Comparison of ENCODE assay signal across 17 cellular contexts in genomic region chr9:86349271-86349670, GRCh38. TPM values are rescaled to one million over a fixed set of nuclear protein-coding genes. Genes with fewer than 3 reads are reported as not detected.
DNase-seq lines count a peak whose midpoint lies in the region; ATAC-seq and TF ChIP-seq lines count a peak whose summit lies in the region.
"Had no signal": no experiment of that assay in that cellular context is flagged by ENCODE, and none has a peak within 500 bp of the region (broad histone marks: within the 10 kb centered on the region; RNA-seq: fewer than 3 reads in every experiment).

No MANE protein-coding gene starts in this region.

- peaks cover 44% of the 10 kb centered on the region for H4K20me1 ChIP-seq in PC-9 (ENCODE audit: insufficient read depth)

- CTCF ChIA-PET in PC-9 (lab: Charles Lee): no interaction called here

- no peaks in the 10 kb centered on the region for H3K27me3 ChIP-seq in PC-9 (ENCODE audit: insufficient read depth, low read depth)
- H3K27me3 ChIP-seq: gastrocnemius medialis had no signal

- no peaks in the 10 kb centered on the region for H3K9me3 Mint-ChIP-seq in activated naive CD8-positive, alpha-beta T cell (ENCODE audit: low read depth)
- H3K9me3 Mint-ChIP-seq in activated naive CD8-positive, alpha-beta T cell treated with anti-CD3 and anti-CD28 coated beads, Interleukin-2, amount 50 U/mL, for 24 hours: peaks cover 5% of the 10 kb centered on the region

- no TSS peak for BruUV-seq in PC-9 (replicated peaks; lab: Mats Ljungman, UMichigan)

- no peak overlapping the region for H3K27ac Mint-ChIP-seq in activated naive CD8-positive, alpha-beta T cell
- H3K27ac Mint-ChIP-seq in activated naive CD8-positive, alpha-beta T cell treated with anti-CD3 and anti-CD28 coated beads, Interleukin-2, amount 50 U/mL, for 24 hours: no peak overlapping the region

- no peak for ATAC-seq in activated naive CD8-positive, alpha-beta T cell treated with anti-CD3 and anti-CD28 coated beads, Interleukin-2, amount 50 U/mL, for 24 hours
- ATAC-seq in GM21528 (IDR thresholded peaks at IDR 0.05; ENCODE audit: low FRiP score, unreplicated experiment) (no peak), GM18870 (IDR thresholded peaks at IDR 0.05; ENCODE audit: unreplicated experiment) (no peak)
- ATAC-seq: gastrocnemius medialis had no signal

- no peaks in the 10 kb centered on the region; the same call in none of the 2 replicates for H3K9me3 ChIP-seq in PC-9 (ENCODE audit: insufficient read depth, low read depth)
- H3K9me3 ChIP-seq: gastrocnemius medialis, psoas muscle had no signal

- H3K4me3 ChIP-seq in PC-9: no peak overlapping the region
- H3K4me3 ChIP-seq: K562 had no signal

- H3K27me3 Mint-ChIP-seq in activated naive CD8-positive, alpha-beta T cell: no peaks in the 10 kb centered on the region
- no peaks in the 10 kb centered on the region for H3K27me3 Mint-ChIP-seq in activated naive CD8-positive, alpha-beta T cell treated with anti-CD3 and anti-CD28 coated beads, Interleukin-2, amount 50 U/mL, for 24 hours

- no peak for TF ChIP-seq CTCF in PC-9 (conservative IDR thresholded peaks at IDR 0.05)

- intact Hi-C loops in PC-9 (cut with micrococcal nuclease; ENCODE audit: unreplicated experiment): no loop called here

- no peak for DNase-seq in activated naive CD8-positive, alpha-beta T cell treated with anti-CD3 and anti-CD28 coated beads, Interleukin-2, amount 50 U/mL, for 24 hours
- no peak for DNase-seq in PC-9
- DNase-seq in fibroblast of peridontal ligament (ENCODE audit: extremely low read depth): peak; percentile 34
- no peak for DNase-seq in HUDEP-2 (lab: John Stamatoyannopoulos, UW; ENCODE audit: unreplicated experiment in 76 of 76)
- no peak for DNase-seq in DMS153 (lab: John Stamatoyannopoulos, UW)
- DNase-seq: DMS79; gastrocnemius medialis; NCI-H187 treated with DMSO at 0.1 percent for 48 hours; NCI-H69; stimulated activated CD8-positive, alpha-beta memory T cell treated with anti-CD3 and anti-CD28 coated beads, Interleukin-4, amount 100 ng/mL, for 48 hours; trophoblast cell; WERI-Rb-1 had no signal

- H3K27ac ChIP-seq in PC-9: peak overlapping the region; percentile 50
- H3K27ac ChIP-seq: gastrocnemius medialis, psoas muscle, WERI-Rb-1 had no signal

- POLR2A ChIA-PET in PC-9 (lab: Charles Lee; ENCODE audit: unreplicated experiment): no interaction called here

- H3K9me2 ChIP-seq in PC-9 (ENCODE audit: insufficient read depth): no peaks in the 10 kb centered on the region

- peaks cover 52% of the 10 kb centered on the region for H3K4me1 ChIP-seq in PC-9 (replicated peaks; ENCODE audit: insufficient read depth)

- H3K4me3 Mint-ChIP-seq in activated naive CD8-positive, alpha-beta T cell: peak overlapping the region; percentile 96
- no peak overlapping the region for H3K4me3 Mint-ChIP-seq in activated naive CD8-positive, alpha-beta T cell treated with anti-CD3 and anti-CD28 coated beads, Interleukin-2, amount 50 U/mL, for 24 hours

- peaks cover 37% of the 10 kb centered on the region for H3K36me3 ChIP-seq in PC-9 (ENCODE audit: low read depth)

- peaks cover 21% of the 10 kb centered on the region for H3F3A ChIP-seq in PC-9 (ENCODE audit: insufficient read depth, low read depth)

- peaks cover 84% of the 10 kb centered on the region for H3K79me2 ChIP-seq in PC-9 (ENCODE audit: low read depth)

- H3K4me1 Mint-ChIP-seq in activated naive CD8-positive, alpha-beta T cell (ENCODE audit: low read depth): peaks cover 71% of the 10 kb centered on the region
- H3K4me1 Mint-ChIP-seq in activated naive CD8-positive, alpha-beta T cell treated with anti-CD3 and anti-CD28 coated beads, Interleukin-2, amount 50 U/mL, for 24 hours: peaks cover 63% of the 10 kb centered on the region

- H3K4me2 ChIP-seq in PC-9: peak overlapping the region; percentile 28; the same call in 1 of the 2 replicates

- peaks cover 22% of the 10 kb centered on the region for H3K36me3 Mint-ChIP-seq in activated naive CD8-positive, alpha-beta T cell
- peaks cover 37% of the 10 kb centered on the region for H3K36me3 Mint-ChIP-seq in activated naive CD8-positive, alpha-beta T cell treated with anti-CD3 and anti-CD28 coated beads, Interleukin-2, amount 50 U/mL, for 24 hours (ENCODE audit: low read depth)

- no peak overlapping the region for H2AFZ ChIP-seq in PC-9

RNA-seq across cellular contexts. Expression of gene TUT7, which starts 4.9 kb away (rescaled TPM):
- total RNA-seq in PC-9 (2021): 30.1 and 36.1 TPM in 2 replicates
